32 cellular contexts compared by ENCODE assay signal in genomic region chr15:50012790-50013189, GRCh38.
"Had no signal": no experiment of that assay in that cellular context is flagged by ENCODE, and none has a peak within 500 bp of the region (broad histone marks: within the 10 kb centered on the region; RNA-seq: fewer than 3 reads in every experiment).

No MANE protein-coding gene starts in this region.

- FAIRE-seq: astrocyte, colon, TTC549 had no signal

- H3K4me1 ChIP-seq: adrenal gland, breast epithelium had no signal

- DNase-seq: activated B cell treated with CpG ODN at 0.5 μM for 24 hours; activated CD4-positive, alpha-beta memory T cell treated with anti-CD3 and anti-CD28 coated beads, Interleukin-2, amount 10 ng/mL, durations not matched to agents 7 days and 5 days; activated CD4-positive, alpha-beta T cell treated with anti-CD3 and anti-CD28 coated beads for 1 hour; activated CD4-positive, alpha-beta T cell treated with anti-CD3 and anti-CD28 coated beads for 36 hours; activated CD4-positive, alpha-beta T cell treated with anti-CD3 and anti-CD28 coated beads for 48 hours; activated CD4-positive, alpha-beta T cell treated with anti-CD3 and anti-CD28 coated beads, Interleukin-2, amount 10 ng/mL, durations not matched to agents 7 days and 5 days; activated CD4-positive, alpha-beta T cell treated with anti-CD3 and anti-CD28 coated beads, Interleukin-2, amount 50 U/mL, for 48 hours; activated CD8-positive, alpha-beta memory T cell treated with anti-CD3 and anti-CD28 coated beads, Interleukin-2, amount 50 U/mL, for 4 hours; activated effector memory CD4-positive, alpha-beta T cell treated with anti-CD3 and anti-CD28 coated beads, Interleukin-2, amount 50 U/mL, for 16 hours; activated gamma-delta T cell treated with Interleukin-2 at 50 U/mL for 16 hours; activated naive CD4-positive, alpha-beta T cell; activated naive CD4-positive, alpha-beta T cell treated with anti-CD3 and anti-CD28 coated beads for 36 hours; activated naive CD4-positive, alpha-beta T cell treated with anti-CD3 and anti-CD28 coated beads, Interleukin-2, amount 50 U/mL, for 16 hours; activated naive CD8-positive, alpha-beta T cell treated with anti-CD3 and anti-CD28 coated beads for 36 hours; activated T-cell treated with anti-CD3 and anti-CD28 coated beads for 4 hours; activated T-cell treated with anti-CD3 and anti-CD28 coated beads, Interleukin-2, amount 50 U/mL, for 1 hour; activated T-cell treated with anti-CD3 and anti-CD28 coated beads, Interleukin-2, amount 50 U/mL, for 4 hours; activated T-cell treated with anti-CD3 and anti-CD28 coated beads, Interleukin-2, amount 50 U/mL, for 72 hours; adrenal gland; amniotic stem cell; aorta; body of pancreas; brain microvascular endothelial cell; central memory CD4-positive, alpha-beta T cell; T-helper 2 cell; T-helper 9 cell had no signal

- H3K36me3 ChIP-seq: adrenal gland, brain microvascular endothelial cell, breast epithelium had no signal

- H3K4me3 ChIP-seq: adrenal gland, body of pancreas, breast epithelium had no signal

- H3K9me3 ChIP-seq: adrenal gland, body of pancreas, breast epithelium had no signal

- ATAC-seq: activated CD4-positive, alpha-beta T cell treated with anti-CD3 and anti-CD28 coated beads for 36 hours; activated naive CD4-positive, alpha-beta T cell treated with anti-CD3 and anti-CD28 coated beads, Interleukin-2, amount 50 U/mL, for 72 hours; activated T-cell treated with anti-CD3 and anti-CD28 coated beads, Interleukin-2, amount 50 U/mL, for 4 hours; activated T-cell treated with anti-CD3 and anti-CD28 coated beads, Interleukin-2, amount 50 U/mL, for 72 hours; activated T-helper 17 cell treated with anti-CD3 and anti-CD28 coated beads, Interleukin-2, amount 50 U/mL, for 72 hours; body of pancreas had no signal

- H3K27me3 ChIP-seq: adrenal gland, body of pancreas, brain microvascular endothelial cell, breast epithelium had no signal

- H3K27ac ChIP-seq: adrenal gland, body of pancreas, brain microvascular endothelial cell, breast epithelium had no signal
